8 cellular contexts compared by ENCODE assay signal in the genomic region with DNA sequence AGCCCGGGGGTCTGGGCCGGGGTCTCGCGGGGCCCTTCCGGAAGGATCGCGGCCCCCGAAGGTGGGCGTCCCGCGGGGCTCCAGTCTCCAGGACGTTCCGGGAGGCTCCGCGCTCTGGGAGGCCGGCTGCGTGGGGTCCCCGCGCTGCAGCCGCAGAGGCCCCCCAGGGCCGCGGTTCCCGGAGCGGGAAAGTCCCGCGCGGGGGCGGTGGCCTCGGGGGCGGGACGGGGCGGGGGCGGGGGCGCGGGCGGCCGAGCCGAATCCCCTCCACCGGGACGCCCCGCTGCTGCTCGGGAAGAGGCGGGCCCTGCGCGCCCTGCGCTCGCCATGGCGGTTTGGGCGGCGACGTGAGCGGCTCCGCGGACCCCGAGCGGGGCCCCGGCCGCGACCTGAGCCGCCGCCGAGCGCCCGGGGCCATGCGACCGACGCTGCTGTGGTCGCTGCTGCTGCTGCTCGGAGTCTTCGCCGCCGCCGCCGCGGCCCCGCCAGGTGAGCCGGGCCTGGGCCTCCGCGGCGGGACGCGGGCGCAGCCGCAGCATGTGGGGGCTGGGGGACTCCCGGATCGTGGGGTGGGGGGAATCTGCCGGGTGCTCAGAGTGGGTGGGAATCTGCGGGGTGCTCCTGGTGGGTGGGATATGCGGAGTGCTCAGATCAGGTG. TPM values are rescaled to one million over a fixed set of nuclear protein-coding genes. Genes with fewer than 3 reads are reported as not detected.
DNase-seq lines count a peak whose midpoint lies in the region; ATAC-seq, FAIRE-seq and TF ChIP-seq lines count a peak whose summit lies in the region.

IFNGR2 (plus strand) TSS at position 286 of the 658 bp plus-strand sequence; CDS start at position 417, 131 bp downstream.

- H3K27ac ChIP-seq in ascending aorta (peak within 1 kb of the TSS; percentile 97 to 99), right atrium auricular region (peak within 1 kb of the TSS; percentile 95 to 97), rectal smooth muscle tissue (ENCODE audit: low read depth, low read length) (peak within 1 kb of the TSS; percentile 87)

- no peak for FAIRE-seq in H54 (lab: Jason Lieb, UNC)

- peaks cover 0 to 19% of the 10 kb centered on the region in 2 donors for H3K4me1 ChIP-seq in ascending aorta
- peaks cover 0 to 27% of the 10 kb centered on the region in 2 donors for H3K4me1 ChIP-seq in right atrium auricular region
- no peaks in the 10 kb centered on the region for H3K4me1 ChIP-seq in rectal smooth muscle tissue (ENCODE audit: control insufficient read depth, insufficient read depth, low read length)

- ATAC-seq in HG03520 (IDR thresholded peaks at IDR 0.05; ENCODE audit: unreplicated experiment), result no peak

- H3K9ac ChIP-seq in rectal smooth muscle tissue (ENCODE audit: low read length), result peak within 1 kb of the TSS; percentile 73

- H3K4me3 ChIP-seq in ascending aorta (peak within 1 kb of the TSS; percentile 89 to 97), right atrium auricular region (peak within 1 kb of the TSS; percentile 92 to 99), rectal smooth muscle tissue (ENCODE audit: low read length) (peak within 1 kb of the TSS; percentile 78)

- H3K36me3 ChIP-seq in ascending aorta (no peaks in the 10 kb centered on the region), right atrium auricular region (no peaks in the 10 kb centered on the region), rectal smooth muscle tissue (ENCODE audit: control insufficient read depth, insufficient read depth, low read length) (no peaks in the 10 kb centered on the region)

- peak; percentile 68 for TF ChIP-seq POLR2A in H54 (IDR thresholded peaks at IDR 0.05; ENCODE audit: low read depth, low read length)

- TF ChIP-seq CTCF in ascending aorta (IDR thresholded peaks at IDR 0.05) (no peak), right atrium auricular region (IDR thresholded peaks at IDR 0.05) (no peak)

- no peaks in the 10 kb centered on the region for H3K9me3 ChIP-seq in ascending aorta
- H3K9me3 ChIP-seq in right atrium auricular region, result no peaks in the 10 kb centered on the region

- intact Hi-C loops in ascending aorta (cut with DNase I), result loop anchor here (2.0 kb wide), 2 partner anchors 42 to 78 kb away; partner anchors contain the start of gene IFNAR1

- DNase-seq in COR-L47 (lab: John Stamatoyannopoulos, UW) (peak; percentile 9), H54 (ENCODE audit: insufficient read length, low spot score) (peak; percentile 42), RPMI8226 (peak; percentile 56), ascending aorta (ENCODE audit: low spot score in 2 of 2) (no peak), right atrium auricular region (ENCODE audit: low spot score) (no peak), GOT3 (lab: John Stamatoyannopoulos, UW) (no peak)

- H3K27me3 ChIP-seq in ascending aorta (no peaks in the 10 kb centered on the region), right atrium auricular region (no peaks in the 10 kb centered on the region), rectal smooth muscle tissue (ENCODE audit: control insufficient read depth, insufficient read depth, low read length) (no peaks in the 10 kb centered on the region)

RNA-seq across cellular contexts. Expression of gene IFNGR2, which starts in this region (rescaled TPM):
- total RNA-seq in ascending aorta (46.4 TPM), right atrium auricular region (10 to 100 TPM; 40.2 to 47.3 TPM)

Comparison
In these comparisons a context has a peak if more than half of its experiments do, and no peak if none do; other contexts are left out.
1. DNase-seq: peak in COR-L47 (single experiment), H54 (single experiment) and RPMI8226 (single experiment); none in ascending aorta (0 of 2), right atrium auricular region (single experiment) and GOT3 (single experiment).
2. Peak in every context shown above with its lines, with median percentiles within 50 percentile points of each other: H3K27ac ChIP-seq and H3K4me3 ChIP-seq.